ENCODE assay signal across 1 cellular context in the genomic region with DNA sequence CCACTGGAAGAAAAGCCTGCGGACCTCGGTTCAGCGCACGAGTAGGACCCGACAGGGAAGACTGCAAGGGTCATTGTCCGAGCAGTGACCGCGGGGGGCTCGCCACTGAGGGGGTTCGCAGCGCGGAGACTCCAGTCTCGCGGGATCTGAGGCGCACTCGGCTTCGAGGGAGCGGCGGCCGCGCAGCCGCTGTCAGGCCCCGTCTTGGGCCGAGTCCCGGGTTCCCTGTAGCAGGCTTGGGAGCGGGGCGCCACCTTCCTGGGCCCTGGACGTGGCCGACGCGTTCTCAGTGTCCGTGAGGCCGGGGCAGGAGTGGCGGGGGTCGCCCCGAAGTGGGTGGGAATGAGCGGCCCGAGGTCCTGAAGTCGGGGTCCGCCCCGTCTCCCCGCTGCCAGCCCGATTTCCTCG.
TF ChIP-seq lines count a peak whose summit lies in the region.

No MANE protein-coding gene starts in this region.

TF ChIP-seq in IMR-90, 13 proteins besides CTCF, POLR2A, EP300 and RAD21:
- TF ChIP-seq CEBPB (IDR thresholded peaks at IDR 0.05; ENCODE audit: low read depth, low read length) (no peak), RFX5 (IDR thresholded peaks at IDR 0.05; ENCODE audit: low read depth, low read length) (no peak), NFE2L2 (IDR thresholded peaks at IDR 0.05; ENCODE audit: low read depth, low read length) (no peak), CHD1 (IDR thresholded peaks at IDR 0.05; ENCODE audit: low read depth, low read length) (no peak), BHLHE40 (IDR thresholded peaks at IDR 0.05; ENCODE audit: low read depth, low read length) (no peak), MAZ (IDR thresholded peaks at IDR 0.05; ENCODE audit: borderline replicate concordance, low read depth, low read length) (no peak), SMC3 (IDR thresholded peaks at IDR 0.05; ENCODE audit: low read depth, low read length) (no peak), MXI1 (IDR thresholded peaks at IDR 0.05; ENCODE audit: borderline replicate concordance, low read depth, low read length) (no peak), MAFK (IDR thresholded peaks at IDR 0.05; ENCODE audit: low read depth, low read length) (no peak), FOS (IDR thresholded peaks at IDR 0.05; ENCODE audit: low read depth, low read length) (no peak), RCOR1 (IDR thresholded peaks at IDR 0.05; ENCODE audit: insufficient replicate concordance, low read length) (no peak)
- TF ChIP-seq, protein P1, sequence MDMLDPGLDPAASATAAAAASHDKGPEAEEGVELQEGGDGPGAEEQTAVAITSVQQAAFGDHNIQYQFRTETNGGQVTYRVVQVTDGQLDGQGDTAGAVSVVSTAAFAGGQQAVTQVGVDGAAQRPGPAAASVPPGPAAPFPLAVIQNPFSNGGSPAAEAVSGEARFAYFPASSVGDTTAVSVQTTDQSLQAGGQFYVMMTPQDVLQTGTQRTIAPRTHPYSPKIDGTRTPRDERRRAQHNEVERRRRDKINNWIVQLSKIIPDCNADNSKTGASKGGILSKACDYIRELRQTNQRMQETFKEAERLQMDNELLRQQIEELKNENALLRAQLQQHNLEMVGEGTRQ (IDR thresholded peaks at IDR 0.05; ENCODE audit: low read depth, low read length): no peak
- TF ChIP-seq, protein P2, sequence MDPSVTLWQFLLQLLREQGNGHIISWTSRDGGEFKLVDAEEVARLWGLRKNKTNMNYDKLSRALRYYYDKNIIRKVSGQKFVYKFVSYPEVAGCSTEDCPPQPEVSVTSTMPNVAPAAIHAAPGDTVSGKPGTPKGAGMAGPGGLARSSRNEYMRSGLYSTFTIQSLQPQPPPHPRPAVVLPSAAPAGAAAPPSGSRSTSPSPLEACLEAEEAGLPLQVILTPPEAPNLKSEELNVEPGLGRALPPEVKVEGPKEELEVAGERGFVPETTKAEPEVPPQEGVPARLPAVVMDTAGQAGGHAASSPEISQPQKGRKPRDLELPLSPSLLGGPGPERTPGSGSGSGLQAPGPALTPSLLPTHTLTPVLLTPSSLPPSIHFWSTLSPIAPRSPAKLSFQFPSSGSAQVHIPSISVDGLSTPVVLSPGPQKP (IDR thresholded peaks at IDR 0.05; ENCODE audit: borderline replicate concordance, low read depth, low read length): no peak
